ENCODE assay signal across 29 cellular contexts in genomic region chr1:203146042-203146369, GRCh38.
"Had no signal": no experiment of that assay in that cellular context is flagged by ENCODE, and none has a peak within 500 bp of the region (broad histone marks: within the 10 kb centered on the region; RNA-seq: fewer than 3 reads in every experiment).

No MANE protein-coding gene starts in this region.

- H3K27me3 ChIP-seq: ascending aorta, thyroid gland, upper lobe of left lung, vagina had no signal

- H3K27me3 Mint-ChIP-seq: activated CD4-positive, alpha-beta memory T cell treated with anti-CD3 and anti-CD28 coated beads for 36 hours; activated T-cell treated with anti-CD3 and anti-CD28 coated beads, Interleukin-2, amount 50 U/mL, for 24 hours had no signal

- H3K4me1 ChIP-seq: ascending aorta, prostate gland, upper lobe of left lung, vagina had no signal

- H3K4me3 ChIP-seq: ascending aorta, mucosa of descending colon, prostate gland, skin epidermis, thyroid gland, upper lobe of left lung, vagina had no signal

- ATAC-seq: mucosa of descending colon; natural killer cell treated with Interleukin-12 subunit alpha and Interleukin-12 subunit beta and Interleukin-15 and Interleukin-18, amount 100 ng/mL, for 72 hours; sciatic nerve; stimulated activated naive CD8-positive, alpha-beta T cell treated with anti-CD3 and anti-CD28 coated beads, Interleukin-15, Interleukin-2, amounts not matched to agents 100 U/mL and 50 U/mL, for 24 hours had no signal

- H3K27ac Mint-ChIP-seq: activated CD4-positive, alpha-beta memory T cell treated with anti-CD3 and anti-CD28 coated beads for 36 hours; activated CD4-positive, alpha-beta T cell treated with anti-CD3 and anti-CD28 coated beads, Interleukin-2, amount 10 ng/mL, durations not matched to agents 24 days and 14 days; activated naive CD4-positive, alpha-beta T cell treated with anti-CD3 and anti-CD28 coated beads, Interleukin-2, amount 10 ng/mL, durations not matched to agents 7 days and 5 days; activated naive CD8-positive, alpha-beta T cell treated with anti-CD3 and anti-CD28 coated beads, Interleukin-2, amount 10 ng/mL, durations not matched to agents 7 days and 5 days; activated T-cell treated with anti-CD3 and anti-CD28 coated beads, Interleukin-2, amount 50 U/mL, for 24 hours; memory B cell; natural killer cell treated with Interleukin-12 subunit alpha and Interleukin-12 subunit beta and Interleukin-15 and Interleukin-18, amount 100 ng/mL, for 72 hours had no signal

- DNase-seq: activated CD4-positive, alpha-beta memory T cell treated with anti-CD3 and anti-CD28 coated beads for 36 hours; activated CD4-positive, alpha-beta T cell treated with anti-CD3 and anti-CD28 coated beads, Interleukin-2, amount 10 ng/mL, durations not matched to agents 24 days and 14 days; activated CD4-positive, CD25-positive, alpha-beta regulatory T cell treated with anti-CD3 and anti-CD28 coated beads, Interleukin-2, amount 50 U/mL, for 72 hours; activated CD8-positive, alpha-beta memory T cell treated with anti-CD3 and anti-CD28 coated beads, Interleukin-2, amount 50 U/mL, for 48 hours; activated gamma-delta T cell; activated naive CD4-positive, alpha-beta T cell treated with anti-CD3 and anti-CD28 coated beads, Interleukin-2, amount 10 ng/mL, durations not matched to agents 7 days and 5 days; activated naive CD8-positive, alpha-beta T cell treated with anti-CD3 and anti-CD28 coated beads, Interleukin-2, amount 10 ng/mL, durations not matched to agents 7 days and 5 days; activated T-cell treated with anti-CD3 and anti-CD28 coated beads, Interleukin-2, amount 50 U/mL, for 24 hours; dermis blood vessel endothelial cell; effector CD8-positive, alpha-beta T cell; glutamatergic neuron; islet precursor cell; mucosa of descending colon; retina; stimulated activated CD4-positive, alpha-beta T cell treated with anti-CD3 and anti-CD28 coated beads, Interleukin-12 subunit alpha, Interleukin-12 subunit beta, amount 100 ng/mL, for 4 hours; stimulated activated CD4-positive, alpha-beta T cell treated with anti-CD3 and anti-CD28 coated beads, Interleukin-4, amount 100 ng/mL, for 1 hour; stimulated activated naive CD8-positive, alpha-beta T cell treated with anti-CD3 and anti-CD28 coated beads, Interleukin-15, Interleukin-2, amounts not matched to agents 100 U/mL and 50 U/mL, for 24 hours; T-helper 2 cell had no signal

- H3K36me3 Mint-ChIP-seq: activated CD4-positive, alpha-beta memory T cell treated with anti-CD3 and anti-CD28 coated beads for 36 hours; activated naive CD4-positive, alpha-beta T cell treated with anti-CD3 and anti-CD28 coated beads, Interleukin-2, amount 10 ng/mL, durations not matched to agents 7 days and 5 days; activated naive CD8-positive, alpha-beta T cell treated with anti-CD3 and anti-CD28 coated beads, Interleukin-2, amount 10 ng/mL, durations not matched to agents 7 days and 5 days; memory B cell; natural killer cell treated with Interleukin-12 subunit alpha and Interleukin-12 subunit beta and Interleukin-15 and Interleukin-18, amount 100 ng/mL, for 72 hours had no signal

- H3K4me3 Mint-ChIP-seq: activated CD4-positive, alpha-beta memory T cell treated with anti-CD3 and anti-CD28 coated beads for 36 hours; activated CD4-positive, alpha-beta T cell treated with anti-CD3 and anti-CD28 coated beads, Interleukin-2, amount 10 ng/mL, durations not matched to agents 24 days and 14 days; activated naive CD4-positive, alpha-beta T cell treated with anti-CD3 and anti-CD28 coated beads, Interleukin-2, amount 10 ng/mL, durations not matched to agents 7 days and 5 days; activated naive CD8-positive, alpha-beta T cell treated with anti-CD3 and anti-CD28 coated beads, Interleukin-2, amount 10 ng/mL, durations not matched to agents 7 days and 5 days; activated T-cell treated with anti-CD3 and anti-CD28 coated beads, Interleukin-2, amount 50 U/mL, for 24 hours; central memory CD8-positive, alpha-beta T cell; memory B cell; natural killer cell treated with Interleukin-12 subunit alpha and Interleukin-12 subunit beta and Interleukin-15 and Interleukin-18, amount 100 ng/mL, for 72 hours had no signal

- H3K27ac ChIP-seq: ascending aorta, epithelial cell of prostate, prostate gland, thyroid gland, upper lobe of left lung, vagina had no signal

- H3K4me1 Mint-ChIP-seq: activated CD4-positive, alpha-beta T cell treated with anti-CD3 and anti-CD28 coated beads, Interleukin-2, amount 10 ng/mL, durations not matched to agents 24 days and 14 days; activated naive CD4-positive, alpha-beta T cell treated with anti-CD3 and anti-CD28 coated beads, Interleukin-2, amount 10 ng/mL, durations not matched to agents 7 days and 5 days; activated naive CD8-positive, alpha-beta T cell treated with anti-CD3 and anti-CD28 coated beads, Interleukin-2, amount 10 ng/mL, durations not matched to agents 7 days and 5 days; central memory CD8-positive, alpha-beta T cell; memory B cell had no signal

- H3K9me3 Mint-ChIP-seq: activated CD4-positive, alpha-beta T cell treated with anti-CD3 and anti-CD28 coated beads, Interleukin-2, amount 10 ng/mL, durations not matched to agents 24 days and 14 days; activated naive CD4-positive, alpha-beta T cell treated with anti-CD3 and anti-CD28 coated beads, Interleukin-2, amount 10 ng/mL, durations not matched to agents 7 days and 5 days; activated naive CD8-positive, alpha-beta T cell treated with anti-CD3 and anti-CD28 coated beads, Interleukin-2, amount 10 ng/mL, durations not matched to agents 7 days and 5 days; activated T-cell treated with anti-CD3 and anti-CD28 coated beads, Interleukin-2, amount 50 U/mL, for 24 hours; central memory CD8-positive, alpha-beta T cell; natural killer cell treated with Interleukin-12 subunit alpha and Interleukin-12 subunit beta and Interleukin-15 and Interleukin-18, amount 100 ng/mL, for 72 hours had no signal

- H3K36me3 ChIP-seq: ascending aorta, prostate gland, thyroid gland, upper lobe of left lung, vagina had no signal

- H3K9me3 ChIP-seq: ascending aorta, mucosa of descending colon, prostate gland, thyroid gland, upper lobe of left lung, vagina had no signal
